In the genomic region with DNA sequence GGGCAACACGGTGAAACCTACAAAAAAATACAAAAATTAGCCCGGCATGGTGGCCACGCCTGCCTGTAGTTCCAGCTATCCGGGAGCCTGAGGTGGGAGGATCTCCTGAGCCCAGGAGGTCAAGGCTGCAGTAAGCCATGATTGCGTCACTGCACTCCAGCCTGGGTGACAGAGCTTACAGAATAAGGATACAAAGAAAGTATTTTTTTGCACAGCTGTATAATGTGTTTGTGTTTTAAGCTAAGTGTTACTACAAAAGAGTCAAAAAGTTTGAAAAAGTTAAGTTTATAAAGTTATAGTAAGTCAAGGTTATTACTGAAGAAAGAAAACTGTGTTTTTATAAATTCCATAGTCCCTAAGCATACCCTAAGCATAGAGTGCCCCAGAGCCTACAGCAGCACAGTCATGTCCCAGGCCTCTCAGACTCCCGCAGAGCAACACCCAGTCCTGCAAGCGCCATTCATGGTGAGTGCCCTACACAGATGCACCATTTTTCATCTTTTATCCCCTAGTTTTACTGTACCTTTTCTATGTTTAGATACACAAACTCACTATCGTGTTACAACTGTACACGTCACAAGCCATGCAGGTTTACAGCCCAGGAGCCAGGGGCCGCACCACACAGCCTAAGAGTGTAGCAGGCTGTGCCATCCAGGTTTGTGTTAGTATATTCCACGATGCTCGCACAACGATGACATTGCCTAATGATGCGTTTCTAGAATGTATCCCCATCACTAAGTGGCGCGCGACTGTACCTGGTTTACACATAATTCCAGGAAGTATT, we compare ENCODE assay signal across 1 cellular context.
TF ChIP-seq lines count a peak whose summit lies in the region.

No MANE protein-coding gene starts in this region.

TF ChIP-seq in liver, 16 proteins besides CTCF, POLR2A, EP300 and RAD21 (continued from another document):
- TF ChIP-seq, protein P1, sequence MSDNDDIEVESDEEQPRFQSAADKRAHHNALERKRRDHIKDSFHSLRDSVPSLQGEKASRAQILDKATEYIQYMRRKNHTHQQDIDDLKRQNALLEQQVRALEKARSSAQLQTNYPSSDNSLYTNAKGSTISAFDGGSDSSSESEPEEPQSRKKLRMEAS (IDR thresholded peaks at IDR 0.05) = no peak
TF ChIP-seq in liver: peak in this region for 6.
